ENCODE assay signal across 8 cellular contexts in genomic region chr2:203814661-203815540, GRCh38. TPM values are rescaled to one million over a fixed set of nuclear protein-coding genes. Genes with fewer than 3 reads are reported as not detected.
DNase-seq lines count a peak whose midpoint lies in the region; ATAC-seq and TF ChIP-seq lines count a peak whose summit lies in the region.

No MANE protein-coding gene starts in this region.

- no peaks in the 10 kb centered on the region for H3K27me3 ChIP-seq in breast epithelium

- H3K4me1 ChIP-seq in breast epithelium = no peaks in the 10 kb centered on the region

- H3K4me3 ChIP-seq in breast epithelium = peak overlapping the region in 1 of 3 donors; percentile 39

- no peak overlapping the region for H3K27ac ChIP-seq in breast epithelium

- TF ChIP-seq CTCF in breast epithelium (IDR thresholded peaks at IDR 0.05) = peak; percentile 57 to 86 (median 84)

- intact Hi-C loops in breast epithelium (cut with DNase I; ENCODE audit: low total_unique reads) = loop anchor here (10.0 kb wide), 1 partner anchor 330 kb away; no protein-coding TSS in a partner anchor

- H3K36me3 ChIP-seq in breast epithelium = no peaks in the 10 kb centered on the region

- H3K9me3 ChIP-seq in breast epithelium = no peaks in the 10 kb centered on the region

- in situ Hi-C loops in ACHN (cut with HindIII; ENCODE audit: low pct_ligation_motif_present, low pct_unique_long_range_greater_than_20kb, low sequenced_read_pairs) = no loop called here

- ATAC-seq in GM18505 (IDR thresholded peaks at IDR 0.05; ENCODE audit: unreplicated experiment) = peak; percentile 64
- ATAC-seq in HG03039 (IDR thresholded peaks at IDR 0.05; ENCODE audit: unreplicated experiment) = peak; percentile 65

- TF ChIP-seq POLR2A in GM18505 (IDR thresholded peaks at IDR 0.05; ENCODE audit: borderline replicate concordance, extremely low read depth, insufficient read depth, insufficient read length) = no peak
- TF ChIP-seq POLR2A in breast epithelium (IDR thresholded peaks at IDR 0.05) = no peak

- DNase-seq in ACHN (peak; percentile 78), NCI-H2081 treated with DMSO at 0.1 percent for 48 hours (lab: John Stamatoyannopoulos, UW) (peak; percentile 32), T-helper 2 cell (peak in 4 of 5 experiments; percentile 22 to 91 (median 42)), breast epithelium (ENCODE audit: low spot score in 2 of 2) (peak in 1 of 2 donors; percentile 35), iris pigment epithelial cell (ENCODE audit: low read depth) (peak; percentile 85)
- DNase-seq in stimulated activated CD4-positive, alpha-beta T cell treated with anti-CD3 and anti-CD28 coated beads, Interleukin-1b, Interleukin-23, amount 100 ng/mL, for 4 hours (ENCODE audit: low read depth in 2 of 2) = peak; percentile 15 to 38

RNA-seq across cellular contexts. Expression of gene CTLA4, which starts 52.7 kb away (rescaled TPM):
- total RNA-seq in breast epithelium = 1 to 10 TPM in 1 of 3 donors, under 1 TPM in 2; 0.64 to 1.8 (median 0.98) TPM
